Comparison of ENCODE assay signal across 22 cellular contexts in the genomic region with DNA sequence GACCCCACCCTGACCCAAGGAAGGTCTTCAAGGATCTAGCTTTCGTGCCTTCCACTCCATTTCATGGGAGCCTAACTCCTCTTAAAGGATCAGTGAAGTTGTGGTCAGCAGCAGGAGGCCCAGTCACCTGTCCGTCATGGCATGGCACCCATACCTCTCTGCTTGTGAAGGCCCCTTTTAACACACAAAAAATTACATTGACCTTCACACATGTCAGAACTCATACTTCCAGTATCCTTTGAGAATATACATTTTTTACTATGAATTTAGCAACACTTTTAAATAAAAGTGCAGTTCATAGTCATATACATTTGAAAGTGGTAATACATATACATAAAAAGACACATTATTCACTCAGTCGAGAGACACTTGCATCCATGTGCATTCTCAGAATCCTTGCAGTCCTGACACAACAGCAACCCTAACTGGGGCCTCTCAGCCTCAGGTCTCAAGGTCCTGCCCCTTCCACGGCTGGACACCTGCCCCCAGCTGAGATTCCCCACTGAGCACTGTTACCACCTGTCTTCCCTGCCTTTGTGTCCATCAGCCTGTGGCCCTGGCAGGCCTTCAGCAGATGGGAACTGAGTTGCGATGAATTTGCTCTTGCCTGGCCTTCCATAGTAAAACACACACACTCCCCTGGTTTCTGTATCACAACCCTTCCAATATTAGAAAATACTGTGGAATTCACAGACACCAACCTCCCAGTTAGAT. TPM values are rescaled to one million over a fixed set of nuclear protein-coding genes. Genes with fewer than 3 reads are reported as not detected.
DNase-seq lines count a peak whose midpoint lies in the region; ATAC-seq, FAIRE-seq and TF ChIP-seq lines count a peak whose summit lies in the region.
"Had no signal": no experiment of that assay in that cellular context is flagged by ENCODE, and none has a peak within 500 bp of the region (broad histone marks: within the 10 kb centered on the region; RNA-seq: fewer than 3 reads in every experiment).

No MANE protein-coding gene starts in this region.

- H3K4ac ChIP-seq in mesendoderm (ENCODE audit: low read depth, low read length) = no peak overlapping the region

- no peak for TF ChIP-seq EP300 in A549 (IDR thresholded peaks at IDR 0.05)

- WGBS in A549 (ENCODE audit: missing lambda C conversion rate) = 78% methylated on average over 5 of the region's 5 CpGs
- whole genome bisulfite sequencing in mesendoderm (ENCODE audit: extremely low coverage, insufficient coverage, low lambda C conversion rate) = no CpG with 5 or more reads among the region's 5 CpGs

- ATAC-seq in A549 = no peak
- no peak for ATAC-seq in naive thymus-derived CD4-positive, alpha-beta T cell

- no peak overlapping the region for H3K4me3 ChIP-seq in A549
- no peak overlapping the region for H3K4me3 ChIP-seq in HEK293 (ENCODE audit: low read depth, low read length)
- H3K4me3 ChIP-seq in SJSA1 = no peak overlapping the region
- H3K4me3 ChIP-seq in mesendoderm (ENCODE audit: low read length) = no peak overlapping the region
- H3K4me3 ChIP-seq in naive thymus-derived CD4-positive, alpha-beta T cell (ENCODE audit: low read length) = no peak overlapping the region

- H3K9me3 ChIP-seq in A549 = no peaks in the 10 kb centered on the region
- H3K9me3 ChIP-seq in HEK293 (ENCODE audit: control insufficient read depth, insufficient read depth, low read depth, low read length) = no peaks in the 10 kb centered on the region
- peaks cover 20% of the 10 kb centered on the region; the same call in 1 of the 2 replicates for H3K9me3 ChIP-seq in SJSA1 (replicated peaks)
- H3K9me3 ChIP-seq in naive thymus-derived CD4-positive, alpha-beta T cell (ENCODE audit: control insufficient read depth in 2 of 3, low read length in 3 of 3) = no peaks in the 10 kb centered on the region
- H3K9me3 ChIP-seq: BE2C had no signal

- no peak overlapping the region for H4K5ac ChIP-seq in mesendoderm (ENCODE audit: low read length)

- DNase-seq in A549 (ENCODE audit: low read depth in 1 of 2, low spot score in 1 of 2) (no peak), SJSA1 (ENCODE audit: low read depth in 1 of 2, low spot score in 2 of 2) (peak in 1 of 2 experiments; percentile 93), mesendoderm (no peak), NCI-H524 (lab: John Stamatoyannopoulos, UW) (no peak)
- DNase-seq in activated CD4-positive, CD25-positive, alpha-beta regulatory T cell treated with anti-CD3 and anti-CD28 coated beads, Interleukin-2, amount 50 U/mL, for 72 hours = no peak
- no peak for DNase-seq in naive thymus-derived CD4-positive, alpha-beta T cell
- DNase-seq: BE2C; CD4-positive, alpha-beta T cell; H7; NCI-H1436; NCI-H2029 treated with DMSO at 0.1 percent for 48 hours; NCI-H2171 treated with DMSO at 0.1 percent for 48 hours; NCI-H446; NCI-H69; SHP77 treated with DMSO at 0.1 percent for 48 hours had no signal

- H2AK5ac ChIP-seq in mesendoderm (ENCODE audit: low read length) = no peak overlapping the region

- no peak overlapping the region for H3K4me3 Mint-ChIP-seq in naive thymus-derived CD4-positive, alpha-beta T cell
- H3K4me3 Mint-ChIP-seq: CD4-positive, alpha-beta T cell had no signal

- H3K27me3 ChIP-seq in SJSA1 (replicated peaks) (peaks cover 14% of the 10 kb centered on the region), mesendoderm (ENCODE audit: insufficient read depth, low read length, poor library complexity) (no peaks in the 10 kb centered on the region)
- H3K27me3 ChIP-seq in naive thymus-derived CD4-positive, alpha-beta T cell (ENCODE audit: control insufficient read depth in 2 of 2, insufficient read depth in 2 of 2, low read length in 2 of 2) = no peaks in the 10 kb centered on the region
- H3K27me3 ChIP-seq: BE2C had no signal

- peak overlapping the region; percentile 54 for H3K4me2 ChIP-seq in A549
- no peak overlapping the region for H3K4me2 ChIP-seq in mesendoderm (ENCODE audit: low read length)
- H3K4me2 ChIP-seq: KMS-11 had no signal

- intact Hi-C loops in naive thymus-derived CD4-positive, alpha-beta T cell (cut with micrococcal nuclease) = no loop called here

- FAIRE-seq in A549 (lab: Jason Lieb, UNC) = no peak
- FAIRE-seq: GM12891, GM18507 had no signal

- H3K79me2 ChIP-seq in mesendoderm (ENCODE audit: control insufficient read depth, insufficient read depth, low read length) = no peaks in the 10 kb centered on the region

- peaks cover 0 to 4% (median 0%) of the 10 kb centered on the region in 5 donors for H3K36me3 Mint-ChIP-seq in naive thymus-derived CD4-positive, alpha-beta T cell

- H3K27ac Mint-ChIP-seq in naive thymus-derived CD4-positive, alpha-beta T cell = peak overlapping the region in 1 of 9 donors; percentile 18
- H3K27ac Mint-ChIP-seq: CD4-positive, alpha-beta T cell had no signal

- H3K18ac ChIP-seq in mesendoderm (ENCODE audit: low read length) = no peak overlapping the region

- H2BK15ac ChIP-seq in mesendoderm (replicated peaks; ENCODE audit: low read depth) = no peak overlapping the region

- no peaks in the 10 kb centered on the region for H3K36me3 ChIP-seq in HEK293 (ENCODE audit: control insufficient read depth in 2 of 2, insufficient read depth in 1 of 2, low read length in 2 of 2)
- no peaks in the 10 kb centered on the region for H3K36me3 ChIP-seq in SJSA1
- H3K36me3 ChIP-seq in mesendoderm (ENCODE audit: control insufficient read depth, insufficient read depth, low read length) = no peaks in the 10 kb centered on the region
- no peaks in the 10 kb centered on the region for H3K36me3 ChIP-seq in naive thymus-derived CD4-positive, alpha-beta T cell (ENCODE audit: control insufficient read depth in 2 of 3, insufficient read depth in 3 of 3, low read length in 3 of 3)
- H3K36me3 ChIP-seq: BE2C had no signal

- H3K4me1 Mint-ChIP-seq in naive thymus-derived CD4-positive, alpha-beta T cell = peaks cover 0 to 3% (median under 1%) of the 10 kb centered on the region in 7 donors

- H3K79me1 ChIP-seq in mesendoderm (ENCODE audit: low read length) = no peaks in the 10 kb centered on the region

- no peak overlapping the region for H4K8ac ChIP-seq in mesendoderm (ENCODE audit: low read depth, low read length)

- no peak overlapping the region for H3K56ac ChIP-seq in mesendoderm (ENCODE audit: low read length)

- no peak for TF ChIP-seq RAD21 in A549 (conservative IDR thresholded peaks at IDR 0.05 in 1 of 2, IDR thresholded peaks at IDR 0.05 in 1 of 2)

- TF ChIP-seq POLR2A in A549 (IDR thresholded peaks at IDR 0.05; ENCODE audit: low read length) = no peak

- no peak overlapping the region for H3K9ac ChIP-seq in mesendoderm (ENCODE audit: low read length)
- H3K9ac ChIP-seq: KMS-11 had no signal

- H3K27ac ChIP-seq in A549 (peak overlapping the region; percentile 88 to 89), HEK293 (ENCODE audit: extremely low read depth, low read depth, low read length) (no peak overlapping the region), SJSA1 (peak overlapping the region; percentile 62), mesendoderm (ENCODE audit: low read depth, low read length) (no peak overlapping the region)
- no peak overlapping the region for H3K27ac ChIP-seq in naive thymus-derived CD4-positive, alpha-beta T cell (ENCODE audit: low read depth, low read length)
- H3K27ac ChIP-seq: KMS-11 had no signal

- no peak for TF ChIP-seq CTCF in A549 (IDR thresholded peaks at IDR 0.05)
- no peak for TF ChIP-seq CTCF in HEK293 (tag by site-specific recombination; IDR thresholded peaks at IDR 0.05)

- H3K27me3 Mint-ChIP-seq in naive thymus-derived CD4-positive, alpha-beta T cell = peaks cover 0 to 5% (median 0%) of the 10 kb centered on the region in 5 donors
- H3K27me3 Mint-ChIP-seq: CD4-positive, alpha-beta T cell had no signal

- peaks cover 70% of the 10 kb centered on the region for H3K4me1 ChIP-seq in A549
- no peaks in the 10 kb centered on the region; the same call in 1 of the 2 replicates for H3K4me1 ChIP-seq in HEK293 (ENCODE audit: control insufficient read depth, insufficient read depth, low read length)
- H3K4me1 ChIP-seq in SJSA1 (replicated peaks) = peaks cover 49% of the 10 kb centered on the region
- H3K4me1 ChIP-seq in mesendoderm (ENCODE audit: control insufficient read depth, low read depth, low read length) = no peaks in the 10 kb centered on the region
- H3K4me1 ChIP-seq in naive thymus-derived CD4-positive, alpha-beta T cell (ENCODE audit: control insufficient read depth in 2 of 2, insufficient read depth in 2 of 2, low read length in 2 of 2) = no peaks in the 10 kb centered on the region
- H3K4me1 ChIP-seq: BE2C had no signal

- H3K9me3 Mint-ChIP-seq in naive thymus-derived CD4-positive, alpha-beta T cell = no peaks in the 10 kb centered on the region
- H3K9me3 Mint-ChIP-seq: CD4-positive, alpha-beta T cell had no signal

- H2BK120ac ChIP-seq in mesendoderm (ENCODE audit: low read depth, low read length) = no peak overlapping the region

- CTCF ChIA-PET in A549 (lab: Yijun Ruan, JAX) (interaction anchor here (0.7 to 2.5 kb wide), 2 partner anchors 66 to 86 kb away, joined by 3 to 9 read pairs; no protein-coding TSS in a partner anchor), HEK293 (lab: Yijun Ruan, JAX) (interaction anchor here (0.6 to 0.7 kb wide), 3 partner anchors 10 to 608 kb away, joined by 4 read pairs; partner anchors contain the start of gene KRT80)
- CTCF ChIA-PET in naive thymus-derived CD4-positive, alpha-beta T cell (lab: Charles Lee) = no interaction called here

- POLR2A ChIA-PET in A549 (lab: Yijun Ruan, JAX) = interaction anchor here (1.1 kb wide), 1 partner anchor 74 kb away, joined by 3 read pairs; no protein-coding TSS in a partner anchor
- POLR2A ChIA-PET in HEK293 (lab: Yijun Ruan, JAX) = no interaction called here
- POLR2A ChIA-PET in naive thymus-derived CD4-positive, alpha-beta T cell (lab: Charles Lee) = interaction anchor here (0.6 kb wide), 1 partner anchor 41 kb away, joined by 4 read pairs; no protein-coding TSS in a partner anchor

- H2BK5ac ChIP-seq in mesendoderm (ENCODE audit: low read length) = no peak overlapping the region

- H3K23ac ChIP-seq in mesendoderm (ENCODE audit: low read length) = peak overlapping the region; percentile 9

RNA-seq across cellular contexts. Expression of gene KRT3, which starts 3.7 kb away (rescaled TPM):
- polyA plus RNA-seq in A549 (2011; rRNA removed) (0.04 and 0.07 TPM in 2 replicates), A549 (2017; fragmentation: RNase III; extraction: RNeasy Plus Mini Kit Qiagen cat#74134 plus additional on column Dnase treatment) (0.06 to 0.07 TPM in 2 of 3 replicates, not detected in the other)
- polyA plus RNA-seq in A549 (2012; cell fraction: cytosol; rRNA removed) = 0.03 TPM in 2 replicates
- 0.16 and 0.17 TPM in 2 replicates for polyA plus RNA-seq in A549 (2012; cell fraction: nucleus; rRNA removed)
- not detected in 2 replicates for polyA minus RNA-seq in A549 (2011; rRNA and poly(A)+ RNA removed)
- 0.08 TPM in 1 of 2 replicates, not detected in the other for total RNA-seq in SJSA1 (2014; rRNA removed; shearing (Covaris generic))
- not detected for polyA plus RNA-seq in mesendoderm (2013, experiment 1 of 2)
- polyA plus RNA-seq in mesendoderm (2013, experiment 2 of 2) = not detected
- total RNA-seq in naive thymus-derived CD4-positive, alpha-beta T cell = not detected
- not detected for polyA plus RNA-seq in naive thymus-derived CD4-positive, alpha-beta T cell
- total RNA-seq: A172; CD4-positive, alpha-beta T cell; H7; HT-29; M059J had no signal

RNA-seq across cellular contexts. Expression of gene KRT4, which starts 14.3 kb away (rescaled TPM):
- polyA plus RNA-seq in A549 (2011; rRNA removed) = 12.7 and 12.8 TPM in 2 replicates
- 10.2 and 10.3 TPM in 2 replicates for polyA plus RNA-seq in A549 (2012; cell fraction: cytosol; rRNA removed)
- 10.0 and 11.4 TPM in 2 replicates for polyA plus RNA-seq in A549 (2012; cell fraction: nucleus; rRNA removed)
- 2.1 to 3.2 TPM (median 2.8 TPM) in 3 replicates for polyA plus RNA-seq in A549 (2017; fragmentation: RNase III; extraction: RNeasy Plus Mini Kit Qiagen cat#74134 plus additional on column Dnase treatment)
- 13.4 and 14.5 TPM in 2 replicates for polyA minus RNA-seq in A549 (2011; rRNA and poly(A)+ RNA removed)
- not detected in 2 replicates for total RNA-seq in SJSA1 (2014; rRNA removed; shearing (Covaris generic))
- polyA plus RNA-seq in mesendoderm (2013, experiment 1 of 2) = not detected
- not detected for polyA plus RNA-seq in mesendoderm (2013, experiment 2 of 2)
- not detected for total RNA-seq in naive thymus-derived CD4-positive, alpha-beta T cell
- not detected for polyA plus RNA-seq in naive thymus-derived CD4-positive, alpha-beta T cell
- total RNA-seq: A172; CD4-positive, alpha-beta T cell; H7; HT-29; M059J had no signal

RNA-seq across cellular contexts. Expression of gene KRT76, which starts 22.5 kb away (rescaled TPM):
- polyA plus RNA-seq in A549 (2011; rRNA removed) = not detected in 2 replicates
- polyA plus RNA-seq in A549 (2012; cell fraction: cytosol; rRNA removed) = not detected in 2 replicates
- 0.02 TPM in 1 of 2 replicates, not detected in the other for polyA plus RNA-seq in A549 (2012; cell fraction: nucleus; rRNA removed)
- not detected in 3 replicates for polyA plus RNA-seq in A549 (2017; fragmentation: RNase III; extraction: RNeasy Plus Mini Kit Qiagen cat#74134 plus additional on column Dnase treatment)
- polyA minus RNA-seq in A549 (2011; rRNA and poly(A)+ RNA removed) = not detected in 2 replicates
- total RNA-seq in SJSA1 (2014; rRNA removed; shearing (Covaris generic)) = 0.21 TPM in 1 of 2 replicates, not detected in the other
- polyA plus RNA-seq in mesendoderm (2013, experiment 1 of 2) = not detected
- polyA plus RNA-seq in mesendoderm (2013, experiment 2 of 2) = not detected
- total RNA-seq in naive thymus-derived CD4-positive, alpha-beta T cell = not detected
- not detected for polyA plus RNA-seq in naive thymus-derived CD4-positive, alpha-beta T cell
- total RNA-seq: A172; CD4-positive, alpha-beta T cell; H7; HT-29; M059J had no signal

RNA-seq across cellular contexts. Expression of gene KRT79, which starts 34.5 kb away (rescaled TPM):
- 0.05 and 0.07 TPM in 2 replicates for polyA plus RNA-seq in A549 (2011; rRNA removed)
- polyA plus RNA-seq in A549 (2012; cell fraction: cytosol; rRNA removed) = 0.04 and 0.07 TPM in 2 replicates
- 0.12 and 0.47 TPM in 2 replicates for polyA plus RNA-seq in A549 (2012; cell fraction: nucleus; rRNA removed)
- polyA plus RNA-seq in A549 (2017; fragmentation: RNase III; extraction: RNeasy Plus Mini Kit Qiagen cat#74134 plus additional on column Dnase treatment) = 0.08 TPM in 1 of 3 replicates, not detected in the others
- polyA minus RNA-seq in A549 (2011; rRNA and poly(A)+ RNA removed) = 0.29 TPM in 1 of 2 replicates, not detected in the other
- 0.08 and 1.1 TPM in 2 replicates for total RNA-seq in SJSA1 (2014; rRNA removed; shearing (Covaris generic))
- not detected for polyA plus RNA-seq in mesendoderm (2013, experiment 1 of 2)
- polyA plus RNA-seq in mesendoderm (2013, experiment 2 of 2) = not detected
- total RNA-seq in naive thymus-derived CD4-positive, alpha-beta T cell = not detected
- polyA plus RNA-seq in naive thymus-derived CD4-positive, alpha-beta T cell = not detected
- total RNA-seq: CD4-positive, alpha-beta T cell; H7; HT-29; M059J had no signal

RNA-seq across cellular contexts. Expression of gene KRT78, which starts 49.1 kb away (rescaled TPM):
- 0.09 TPM in 1 of 2 replicates, not detected in the other for polyA plus RNA-seq in A549 (2011; rRNA removed)
- polyA plus RNA-seq in A549 (2012; cell fraction: cytosol; rRNA removed) = 0.03 TPM in 2 replicates
- polyA plus RNA-seq in A549 (2012; cell fraction: nucleus; rRNA removed) = 0.20 and 0.29 TPM in 2 replicates
- 0.12 TPM in 2 of 3 replicates, not detected in the other for polyA plus RNA-seq in A549 (2017; fragmentation: RNase III; extraction: RNeasy Plus Mini Kit Qiagen cat#74134 plus additional on column Dnase treatment)
- 0.17 TPM in 1 of 2 replicates, not detected in the other for polyA minus RNA-seq in A549 (2011; rRNA and poly(A)+ RNA removed)
- total RNA-seq in SJSA1 (2014; rRNA removed; shearing (Covaris generic)) = 0.21 TPM in 1 of 2 replicates, not detected in the other
- polyA plus RNA-seq in mesendoderm (2013, experiment 1 of 2) = not detected
- polyA plus RNA-seq in mesendoderm (2013, experiment 2 of 2) = not detected
- not detected for total RNA-seq in naive thymus-derived CD4-positive, alpha-beta T cell
- not detected for polyA plus RNA-seq in naive thymus-derived CD4-positive, alpha-beta T cell
- total RNA-seq: A172; CD4-positive, alpha-beta T cell; H7; HT-29 had no signal

Comparison
In these comparisons a context has a peak if more than half of its experiments do, and no peak if none do; other contexts are left out.
1. H3K27ac ChIP-seq: peak in A549 (2 of 2) and SJSA1 (single experiment); none in HEK293 (single experiment), mesendoderm (single experiment) and naive thymus-derived CD4-positive, alpha-beta T cell (single experiment).